In genomic region chr10:6163364-6164270, GRCh38 we compare ENCODE assay signal across 8 cellular contexts. TPM values are rescaled to one million over a fixed set of nuclear protein-coding genes. Genes with fewer than 3 reads are reported as not detected.
A peak's percentile ranks its signal among the peaks of the same experiment; 100 is the strongest.
DNase-seq lines count a peak whose midpoint lies in the region; ATAC-seq, FAIRE-seq and TF ChIP-seq lines count a peak whose summit lies in the region.

No MANE protein-coding gene starts in this region.

- H3K79me2 ChIP-seq in astrocyte (ENCODE audit: insufficient read depth, low read length), result peaks cover 81% of the 10 kb centered on the region

- H3K9me3 ChIP-seq in astrocyte (ENCODE audit: insufficient read depth, low read depth, low read length), result no peaks in the 10 kb centered on the region

- H3K4me3 ChIP-seq in GM12864 (ENCODE audit: low read depth, low read length) (peak overlapping the region; percentile 80), astrocyte (ENCODE audit: insufficient read depth, low read depth, low read length) (peak overlapping the region; percentile 71)

- DNase-seq in GM12864 (ENCODE audit: low read depth) (peak; percentile 73), NCI-H1092 treated with DMSO at 0.1 percent for 48 hours (lab: John Stamatoyannopoulos, UW) (peak; percentile 78), astrocyte (ENCODE audit: low read depth) (peak; percentile 66), hippocampal formation (lab: John Stamatoyannopoulos, UW) (peak; percentile 80 to 82), sciatic nerve (ENCODE audit: low spot score) (peak; percentile 95), HuH-7 (ENCODE audit: low spot score) (no peak)
- peak; percentile 92 for DNase-seq in T-helper 2 cell treated with Interferon-gamma antibody and Interleukin-4, amounts not matched to agents 5 μg/mL and 100 μg/mL, for 36 hours (ENCODE audit: low spot score)

- intact Hi-C loops in sciatic nerve (cut with DNase I), result no loop called here

- H3K36me3 ChIP-seq in astrocyte (ENCODE audit: insufficient read depth, low read length), result no peaks in the 10 kb centered on the region

- H3K27me3 Mint-ChIP-seq in T-helper 2 cell treated with Interferon-gamma antibody and Interleukin-4, amounts not matched to agents 5 μg/mL and 100 μg/mL, for 36 hours (ENCODE audit: low read depth), result no peaks in the 10 kb centered on the region
- no peaks in the 10 kb centered on the region for H3K27me3 Mint-ChIP-seq in astrocyte (ENCODE audit: low read depth, unreplicated experiment)

- peak overlapping the region; percentile 87 for H3K9ac ChIP-seq in astrocyte (ENCODE audit: low read length)

- TF ChIP-seq CTCF in GM12864 (IDR thresholded peaks at IDR 0.05; ENCODE audit: low read depth, low read length, missing control alignments), result no peak
- TF ChIP-seq CTCF in astrocyte (IDR thresholded peaks at IDR 0.05; ENCODE audit: insufficient read depth, low read depth, low read length), result no peak

- H3K4me3 Mint-ChIP-seq in T-helper 2 cell treated with Interferon-gamma antibody and Interleukin-4, amounts not matched to agents 5 μg/mL and 100 μg/mL, for 36 hours, result peak overlapping the region; percentile 95
- peak overlapping the region; percentile 86 for H3K4me3 Mint-ChIP-seq in astrocyte (ENCODE audit: unreplicated experiment)

- H3K4me1 ChIP-seq in astrocyte (ENCODE audit: insufficient read depth, low read length), result peaks cover 9% of the 10 kb centered on the region

- H3K4me2 ChIP-seq in astrocyte (ENCODE audit: low read length), result peak overlapping the region; percentile 90

- peak overlapping the region; percentile 80 for H2AFZ ChIP-seq in astrocyte (ENCODE audit: low read depth, low read length)

- peak overlapping the region; percentile 65 for H3K27ac ChIP-seq in astrocyte (ENCODE audit: low read depth, low read length)

- no peaks in the 10 kb centered on the region for H3K27me3 ChIP-seq in astrocyte (ENCODE audit: insufficient read depth, low read length)

- H3K4me1 Mint-ChIP-seq in T-helper 2 cell treated with Interferon-gamma antibody and Interleukin-4, amounts not matched to agents 5 μg/mL and 100 μg/mL, for 36 hours (ENCODE audit: low read depth), result peaks cover 41% of the 10 kb centered on the region
- H3K4me1 Mint-ChIP-seq in astrocyte (ENCODE audit: low read depth, unreplicated experiment), result peaks cover 27% of the 10 kb centered on the region

- ATAC-seq in HG02571 (IDR thresholded peaks at IDR 0.05; ENCODE audit: unreplicated experiment), result peak; percentile 94
- peak; percentile 98 for ATAC-seq in sciatic nerve

- H3K9me3 Mint-ChIP-seq in T-helper 2 cell treated with Interferon-gamma antibody and Interleukin-4, amounts not matched to agents 5 μg/mL and 100 μg/mL, for 36 hours, result no peaks in the 10 kb centered on the region
- no peaks in the 10 kb centered on the region for H3K9me3 Mint-ChIP-seq in astrocyte (ENCODE audit: unreplicated experiment)

- no peak for FAIRE-seq in astrocyte (lab: Jason Lieb, UNC)

- peak overlapping the region; percentile 98 for H3K27ac Mint-ChIP-seq in T-helper 2 cell treated with Interferon-gamma antibody and Interleukin-4, amounts not matched to agents 5 μg/mL and 100 μg/mL, for 36 hours
- peak overlapping the region; percentile 48 for H3K27ac Mint-ChIP-seq in astrocyte (ENCODE audit: unreplicated experiment)

- H4K20me1 ChIP-seq in astrocyte (ENCODE audit: insufficient read depth, low read length), result peaks cover 23% of the 10 kb centered on the region

- peaks cover 16% of the 10 kb centered on the region for H3K36me3 Mint-ChIP-seq in T-helper 2 cell treated with Interferon-gamma antibody and Interleukin-4, amounts not matched to agents 5 μg/mL and 100 μg/mL, for 36 hours (ENCODE audit: low read depth)
- peaks cover 3% of the 10 kb centered on the region for H3K36me3 Mint-ChIP-seq in astrocyte (ENCODE audit: low read depth, unreplicated experiment)

RNA-seq across cellular contexts. Expression of gene PFKFB3, which starts 39.1 kb away (rescaled TPM):
- total RNA-seq in astrocyte (52.4 and 53.4 TPM in 2 replicates), sciatic nerve (87.7 TPM)
